ENCODE assay signal across 24 cellular contexts in the genomic region with DNA sequence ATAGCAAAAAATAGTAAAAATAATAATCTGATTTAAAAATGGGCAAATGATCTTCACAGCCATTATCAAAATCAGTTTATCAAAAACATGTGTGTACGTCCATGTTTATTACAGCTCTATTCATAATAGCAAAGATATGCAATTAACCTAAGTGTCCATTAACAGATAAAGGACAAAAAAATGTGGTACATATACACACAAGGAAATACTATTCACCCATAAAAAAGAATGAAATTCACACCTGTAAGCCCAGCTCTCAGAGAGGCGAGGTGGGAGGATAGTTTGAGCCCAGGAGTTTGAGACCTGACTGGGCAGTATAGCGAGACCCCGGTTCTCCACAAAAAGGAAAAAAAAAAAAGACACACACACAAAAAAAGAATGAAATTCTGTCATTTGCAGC.
A peak's percentile ranks its signal among the peaks of the same experiment; 100 is the strongest.
DNase-seq lines count a peak whose midpoint lies in the region; ATAC-seq, FAIRE-seq and TF ChIP-seq lines count a peak whose summit lies in the region.
"Had no signal": no experiment of that assay in that cellular context is flagged by ENCODE, and none has a peak within 500 bp of the region (broad histone marks: within the 10 kb centered on the region; RNA-seq: fewer than 3 reads in every experiment).

No MANE protein-coding gene starts in this region.

- peak; percentile 70 for FAIRE-seq in islet of Langerhans (lab: Jason Lieb, UNC)
- FAIRE-seq: D721Med, GM12891 had no signal

- H3K27me3 ChIP-seq in breast epithelium (no peaks in the 10 kb centered on the region), gastrocnemius medialis (no peaks in the 10 kb centered on the region)
- H3K27me3 ChIP-seq: BE2C; BLaER1 treated with 17β-estradiol and CSF1 and Interleukin-3, amounts not matched to agents 10 nM and 100 nM had no signal

- in situ Hi-C loops in gastrocnemius medialis (cut with MboI; ENCODE audit: low sequenced_read_pairs in 4 of 4) = no loop called here

- H3K9me3 ChIP-seq in breast epithelium (no peaks in the 10 kb centered on the region), gastrocnemius medialis (no peaks in the 10 kb centered on the region)
- H3K9me3 ChIP-seq: A549, BE2C had no signal

- H3K36me3 Mint-ChIP-seq in MCF 10A (ENCODE audit: insufficient read depth, unreplicated experiment) = peaks cover 13% of the 10 kb centered on the region
- peaks cover 7% of the 10 kb centered on the region for H3K36me3 Mint-ChIP-seq in HFFc6 (ENCODE audit: low read depth)
- H3K36me3 Mint-ChIP-seq in central memory CD8-positive, alpha-beta T cell (ENCODE audit: insufficient read depth) = peaks cover 1% of the 10 kb centered on the region

- H3K27ac ChIP-seq in breast epithelium (no peak overlapping the region), gastrocnemius medialis (no peak overlapping the region)
- H3K27ac ChIP-seq: BLaER1 treated with 17β-estradiol and CSF1 and Interleukin-3, amounts not matched to agents 10 nM and 100 nM had no signal

- intact Hi-C loops in MCF 10A (cut with micrococcal nuclease) = no loop called here
- intact Hi-C loops in breast epithelium (cut with DNase I; ENCODE audit: low total_unique reads) = no loop called here
- intact Hi-C loops in gastrocnemius medialis (cut with DNase I; ENCODE audit: low total_unique reads) = no loop called here

- H3K27ac Mint-ChIP-seq in MCF 10A (ENCODE audit: low read depth, unreplicated experiment) (peak overlapping the region; percentile 96), HFFc6 (peak overlapping the region; percentile 37; the same call in 1 of the 2 replicates)
- H3K27ac Mint-ChIP-seq in central memory CD8-positive, alpha-beta T cell (ENCODE audit: low read depth) = no peak overlapping the region
- H3K27ac Mint-ChIP-seq: CD4-positive, alpha-beta T cell had no signal

- H3K4me1 ChIP-seq in breast epithelium = no peaks in the 10 kb centered on the region
- peaks cover 5 to 7% of the 10 kb centered on the region in 2 donors for H3K4me1 ChIP-seq in gastrocnemius medialis
- H3K4me1 ChIP-seq: BLaER1 treated with 17β-estradiol and CSF1 and Interleukin-3, amounts not matched to agents 10 nM and 100 nM had no signal

- H3K4me3 Mint-ChIP-seq in MCF 10A (ENCODE audit: unreplicated experiment) (no peak overlapping the region), HFFc6 (no peak overlapping the region)
- H3K4me3 Mint-ChIP-seq in central memory CD8-positive, alpha-beta T cell = peak overlapping the region; percentile 1
- H3K4me3 Mint-ChIP-seq: CD14-positive monocyte; CD4-positive, alpha-beta T cell; CD8-positive, alpha-beta memory T cell; GM23338; H9 had no signal

- TF ChIP-seq POLR2A in breast epithelium (IDR thresholded peaks at IDR 0.05) (no peak), gastrocnemius medialis (IDR thresholded peaks at IDR 0.05) (no peak)

- BruUV-seq in MCF 10A (replicated peaks; lab: Mats Ljungman, UMichigan) = no TSS peak

- POLR2A ChIA-PET in MCF 10A (lab: Yijun Ruan, JAX) = interaction anchor here (3.1 kb wide), 1 partner anchor 142 kb away, joined by 13 read pairs; the partner anchor contains the start of gene TRIP4

- H3K27me3 Mint-ChIP-seq in MCF 10A (ENCODE audit: insufficient read depth, unreplicated experiment) (no peaks in the 10 kb centered on the region), HFFc6 (ENCODE audit: insufficient read depth) (no peaks in the 10 kb centered on the region)
- no peaks in the 10 kb centered on the region for H3K27me3 Mint-ChIP-seq in central memory CD8-positive, alpha-beta T cell
- H3K27me3 Mint-ChIP-seq: CD4-positive, alpha-beta T cell; CD8-positive, alpha-beta memory T cell had no signal

- H3K9me3 Mint-ChIP-seq in MCF 10A (ENCODE audit: unreplicated experiment) = no peaks in the 10 kb centered on the region
- no peaks in the 10 kb centered on the region for H3K9me3 Mint-ChIP-seq in HFFc6
- no peaks in the 10 kb centered on the region for H3K9me3 Mint-ChIP-seq in central memory CD8-positive, alpha-beta T cell
- H3K9me3 Mint-ChIP-seq: CD4-positive, alpha-beta T cell; GM23338; H9 had no signal

- no peak for TF ChIP-seq CTCF in MCF 10A (IDR thresholded peaks at IDR 0.05; ENCODE audit: unreplicated experiment)
- no peak for TF ChIP-seq CTCF in breast epithelium (IDR thresholded peaks at IDR 0.05)
- no peak for TF ChIP-seq CTCF in HFFc6 (IDR thresholded peaks at IDR 0.05)
- TF ChIP-seq CTCF in gastrocnemius medialis (IDR thresholded peaks at IDR 0.05 in 4 of 5, conservative IDR thresholded peaks at IDR 0.05 in 1 of 5) = no peak

- no peak overlapping the region for H3K4me3 ChIP-seq in breast epithelium
- H3K4me3 ChIP-seq in gastrocnemius medialis = no peak overlapping the region
- H3K4me3 ChIP-seq: A549; BLaER1 treated with 17β-estradiol and CSF1 and Interleukin-3, amounts not matched to agents 10 nM and 100 nM; GM23338 had no signal

- DNase-seq in MCF 10A (ENCODE audit: unreplicated experiment) (no peak), breast epithelium (ENCODE audit: low spot score in 2 of 2) (no peak), HFFc6 (no peak), gastrocnemius medialis (no peak), DMS 273 treated with DMSO at 0.1 percent for 48 hours (lab: John Stamatoyannopoulos, UW) (no peak)
- no peak for DNase-seq in central memory CD8-positive, alpha-beta T cell (ENCODE audit: low spot score in 2 of 2)
- DNase-seq: 8988T; ACHN; AML-193; BE2C; CD4-positive, alpha-beta T cell; CD8-positive, alpha-beta memory T cell; DMS53; DMS79 treated with DMSO at 0.1 percent for 48 hours; GF-D8; H9 had no signal

- no peak for ATAC-seq in central memory CD8-positive, alpha-beta T cell (replicated peaks; ENCODE audit: extremely low read depth, poor library complexity, severe bottlenecking)
- no peak for ATAC-seq in gastrocnemius medialis
- ATAC-seq: A549, GM23338, HCT116 had no signal

- H3K4me1 Mint-ChIP-seq in MCF 10A (ENCODE audit: insufficient read depth, unreplicated experiment) (peaks cover 32% of the 10 kb centered on the region), HFFc6 (ENCODE audit: low read depth) (peaks cover 61% of the 10 kb centered on the region)
- H3K4me1 Mint-ChIP-seq in central memory CD8-positive, alpha-beta T cell = peaks cover 48% of the 10 kb centered on the region

- CTCF ChIA-PET in MCF 10A (lab: Yijun Ruan, JAX) = interaction anchor here (0.7 to 1.5 kb wide), 4 partner anchors 12 to 90 kb away, joined by 3 to 6 read pairs (median 6); no protein-coding TSS in a partner anchor

- no peaks in the 10 kb centered on the region for H3K36me3 ChIP-seq in breast epithelium
- no peaks in the 10 kb centered on the region for H3K36me3 ChIP-seq in gastrocnemius medialis
- H3K36me3 ChIP-seq: BE2C had no signal
